23 cellular contexts compared by ENCODE assay signal in genomic region chr15:69200773-69201745, GRCh38. TPM values are rescaled to one million over a fixed set of nuclear protein-coding genes. Genes with fewer than 3 reads are reported as not detected.
A peak's percentile ranks its signal among the peaks of the same experiment; 100 is the strongest.
DNase-seq lines count a peak whose midpoint lies in the region; ATAC-seq and TF ChIP-seq lines count a peak whose summit lies in the region.
"Had no signal": no experiment of that assay in that cellular context is flagged by ENCODE, and none has a peak within 500 bp of the region (broad histone marks: within the 10 kb centered on the region; RNA-seq: fewer than 3 reads in every experiment).

No MANE protein-coding gene starts in this region.

- H4K12ac ChIP-seq in trophoblast cell (ENCODE audit: low read depth, low read length) = no peak overlapping the region

- H3K9me3 ChIP-seq in trophoblast cell (ENCODE audit: insufficient read depth, low read depth, low read length) (no peaks in the 10 kb centered on the region), vagina (no peaks in the 10 kb centered on the region), suprapubic skin (no peaks in the 10 kb centered on the region)
- H3K9me3 ChIP-seq: BLaER1 treated with 17β-estradiol and CSF1 and Interleukin-3, amounts not matched to agents 10 nM and 100 nM; left ventricle myocardium inferior; psoas muscle; tibial nerve had no signal

- TF ChIP-seq CTCF in vagina (IDR thresholded peaks at IDR 0.05) (no peak), suprapubic skin (IDR thresholded peaks at IDR 0.05) (no peak)

- no peak overlapping the region for H2BK120ac ChIP-seq in trophoblast cell (ENCODE audit: insufficient read depth, low read length, poor library complexity)

- no peaks in the 10 kb centered on the region for H3K9me3 Mint-ChIP-seq in activated CD4-positive, alpha-beta T cell treated with anti-CD3 and anti-CD28 coated beads, Interleukin-2, amount 10 ng/mL, durations not matched to agents 24 days and 14 days
- no peaks in the 10 kb centered on the region for H3K9me3 Mint-ChIP-seq in effector memory CD8-positive, alpha-beta T cell
- H3K9me3 Mint-ChIP-seq: activated naive CD4-positive, alpha-beta T cell treated with anti-CD3 and anti-CD28 coated beads for 36 hours; activated T-cell treated with anti-CD3 and anti-CD28 coated beads, Interleukin-2, amount 50 U/mL, for 4 hours; dendritic cell treated with granulocyte-macrophage colony-stimulating factor and Interleukin-4, amounts not matched to agents 40 ng/mL and 50 ng/mL, for 4 days; stimulated activated memory B cell treated with anti-CD40 and anti-IgM and Interleukin-4, amounts not matched to agents 10 μg/mL and 1 μg/mL and 100 μg/mL, for 72 hours had no signal

- H3K23ac ChIP-seq in trophoblast cell (ENCODE audit: low read length) = no peak overlapping the region

- TF ChIP-seq EP300 in suprapubic skin (IDR thresholded peaks at IDR 0.05) = no peak

- H3K36me3 ChIP-seq in trophoblast cell (ENCODE audit: control insufficient read depth in 1 of 2, insufficient read depth in 2 of 2, low read length in 2 of 2) (peaks cover 3 to 4% of the 10 kb centered on the region in 2 experiments), vagina (no peaks in the 10 kb centered on the region), suprapubic skin (peaks cover 2% of the 10 kb centered on the region)
- H3K36me3 ChIP-seq: tibial nerve had no signal

- no peak overlapping the region for H3K27ac Mint-ChIP-seq in activated CD4-positive, alpha-beta T cell treated with anti-CD3 and anti-CD28 coated beads, Interleukin-2, amount 10 ng/mL, durations not matched to agents 24 days and 14 days
- H3K27ac Mint-ChIP-seq in effector memory CD8-positive, alpha-beta T cell = no peak overlapping the region
- H3K27ac Mint-ChIP-seq: activated naive CD4-positive, alpha-beta T cell treated with anti-CD3 and anti-CD28 coated beads for 36 hours; dendritic cell treated with granulocyte-macrophage colony-stimulating factor and Interleukin-4, amounts not matched to agents 40 ng/mL and 50 ng/mL, for 4 days; stimulated activated memory B cell treated with anti-CD40 and anti-IgM and Interleukin-4, amounts not matched to agents 10 μg/mL and 1 μg/mL and 100 μg/mL, for 72 hours had no signal

- no peak for TF ChIP-seq POLR2A in vagina (IDR thresholded peaks at IDR 0.05)
- no peak for TF ChIP-seq POLR2A in suprapubic skin (IDR thresholded peaks at IDR 0.05)

- H3K4me1 ChIP-seq in trophoblast cell (ENCODE audit: control insufficient read depth in 1 of 2, insufficient read depth in 2 of 2, low read length in 2 of 2) = peaks cover 2 to 3% of the 10 kb centered on the region in 2 experiments
- H3K4me1 ChIP-seq in vagina = no peaks in the 10 kb centered on the region
- H3K4me1 ChIP-seq in suprapubic skin = no peaks in the 10 kb centered on the region
- H3K4me1 ChIP-seq: BLaER1 treated with 17β-estradiol and CSF1 and Interleukin-3, amounts not matched to agents 10 nM and 100 nM; psoas muscle; tibial nerve had no signal

- no peaks in the 10 kb centered on the region for H3K4me1 Mint-ChIP-seq in activated CD4-positive, alpha-beta T cell treated with anti-CD3 and anti-CD28 coated beads, Interleukin-2, amount 10 ng/mL, durations not matched to agents 24 days and 14 days
- H3K4me1 Mint-ChIP-seq in effector memory CD8-positive, alpha-beta T cell (ENCODE audit: low read depth in 2 of 2) = no peaks in the 10 kb centered on the region
- H3K4me1 Mint-ChIP-seq: stimulated activated memory B cell treated with anti-CD40 and anti-IgM and Interleukin-4, amounts not matched to agents 10 μg/mL and 1 μg/mL and 100 μg/mL, for 72 hours had no signal

- no peak overlapping the region for H3K18ac ChIP-seq in trophoblast cell (ENCODE audit: low read length)

- no peak overlapping the region for H3K4me3 ChIP-seq in trophoblast cell (ENCODE audit: low read depth, low read length)
- no peak overlapping the region for H3K4me3 ChIP-seq in vagina
- H3K4me3 ChIP-seq in suprapubic skin = no peak overlapping the region
- H3K4me3 ChIP-seq: BLaER1 treated with 17β-estradiol and CSF1 and Interleukin-3, amounts not matched to agents 10 nM and 100 nM; left ventricle myocardium inferior; psoas muscle; skin epidermis; tibial nerve had no signal

- no peak overlapping the region for H2BK12ac ChIP-seq in trophoblast cell (ENCODE audit: low read length)

- DNase-seq in COLO829 (ENCODE audit: low spot score) (peak; percentile 28), NCI-H2029 treated with DMSO at 0.1 percent for 48 hours (lab: John Stamatoyannopoulos, UW) (peak; percentile 3), globus pallidus (ENCODE audit: low spot score) (peak; percentile 50), trophoblast cell (no peak), vagina (ENCODE audit: extremely low spot score in 2 of 2) (no peak), suprapubic skin (ENCODE audit: low spot score in 2 of 2) (no peak)
- DNase-seq in activated CD4-positive, alpha-beta T cell treated with anti-CD3 and anti-CD28 coated beads, Interleukin-2, amount 10 ng/mL, durations not matched to agents 24 days and 14 days = no peak
- no peak for DNase-seq in effector memory CD8-positive, alpha-beta T cell
- DNase-seq: activated naive CD4-positive, alpha-beta T cell treated with anti-CD3 and anti-CD28 coated beads for 36 hours; activated T-cell treated with anti-CD3 and anti-CD28 coated beads, Interleukin-2, amount 50 U/mL, for 4 hours; amniotic stem cell; Calu3; left ventricle myocardium inferior; NCI-H1092 treated with DMSO at 0.1 percent for 48 hours; OCI-M1; psoas muscle had no signal

- no peak overlapping the region for H3K4me3 Mint-ChIP-seq in activated CD4-positive, alpha-beta T cell treated with anti-CD3 and anti-CD28 coated beads, Interleukin-2, amount 10 ng/mL, durations not matched to agents 24 days and 14 days
- H3K4me3 Mint-ChIP-seq in effector memory CD8-positive, alpha-beta T cell = no peak overlapping the region
- H3K4me3 Mint-ChIP-seq: activated naive CD4-positive, alpha-beta T cell treated with anti-CD3 and anti-CD28 coated beads for 36 hours; activated T-cell treated with anti-CD3 and anti-CD28 coated beads, Interleukin-2, amount 50 U/mL, for 4 hours; dendritic cell treated with granulocyte-macrophage colony-stimulating factor and Interleukin-4, amounts not matched to agents 40 ng/mL and 50 ng/mL, for 4 days; stimulated activated memory B cell treated with anti-CD40 and anti-IgM and Interleukin-4, amounts not matched to agents 10 μg/mL and 1 μg/mL and 100 μg/mL, for 72 hours had no signal

- H2AK5ac ChIP-seq in trophoblast cell (ENCODE audit: low read length) = no peak overlapping the region

- peaks cover 5% of the 10 kb centered on the region for H3K27me3 Mint-ChIP-seq in activated CD4-positive, alpha-beta T cell treated with anti-CD3 and anti-CD28 coated beads, Interleukin-2, amount 10 ng/mL, durations not matched to agents 24 days and 14 days
- H3K27me3 Mint-ChIP-seq in effector memory CD8-positive, alpha-beta T cell = no peaks in the 10 kb centered on the region
- H3K27me3 Mint-ChIP-seq: dendritic cell treated with granulocyte-macrophage colony-stimulating factor and Interleukin-4, amounts not matched to agents 40 ng/mL and 50 ng/mL, for 4 days; stimulated activated memory B cell treated with anti-CD40 and anti-IgM and Interleukin-4, amounts not matched to agents 10 μg/mL and 1 μg/mL and 100 μg/mL, for 72 hours had no signal

- no peak overlapping the region for H4K91ac ChIP-seq in trophoblast cell (ENCODE audit: low read depth, low read length)

- no peak overlapping the region for H3K9ac ChIP-seq in trophoblast cell (ENCODE audit: low read length)
- H3K9ac ChIP-seq: BLaER1 treated with 17β-estradiol and CSF1 and Interleukin-3, amounts not matched to agents 10 nM and 100 nM had no signal

- no CpG with 5 or more reads among the region's 1 CpG for WGBS in trophoblast cell (ENCODE audit: extremely low coverage, insufficient coverage, insufficient read length)
- 65% methylated on average over 1 of the region's 1 CpG for WGBS in suprapubic skin

- no peaks in the 10 kb centered on the region for H3K79me1 ChIP-seq in trophoblast cell (ENCODE audit: low read length)

- no peaks in the 10 kb centered on the region for H3K79me2 ChIP-seq in trophoblast cell (ENCODE audit: control insufficient read depth, insufficient read depth, low read length, poor library complexity)

- no peak overlapping the region for H4K8ac ChIP-seq in trophoblast cell (ENCODE audit: low read depth, low read length)

- intact Hi-C loops in activated CD4-positive, alpha-beta T cell treated with anti-CD3 and anti-CD28 coated beads, Interleukin-2, amount 10 ng/mL, durations not matched to agents 24 days and 14 days (cut with micrococcal nuclease) = no loop called here
- intact Hi-C loops in vagina (cut with DNase I) = no loop called here

- H2BK5ac ChIP-seq in trophoblast cell (ENCODE audit: low read depth, low read length, poor library complexity) = no peak overlapping the region

- H3K27me3 ChIP-seq in trophoblast cell (ENCODE audit: insufficient read depth, low read length) (no peaks in the 10 kb centered on the region), vagina (no peaks in the 10 kb centered on the region), suprapubic skin (no peaks in the 10 kb centered on the region)
- H3K27me3 ChIP-seq: BLaER1 treated with 17β-estradiol and CSF1 and Interleukin-3, amounts not matched to agents 10 nM and 100 nM; tibial nerve had no signal

- no peak overlapping the region for H3K14ac ChIP-seq in trophoblast cell (ENCODE audit: low read length)

- no peaks in the 10 kb centered on the region for H3K36me3 Mint-ChIP-seq in activated CD4-positive, alpha-beta T cell treated with anti-CD3 and anti-CD28 coated beads, Interleukin-2, amount 10 ng/mL, durations not matched to agents 24 days and 14 days (ENCODE audit: low read depth)
- H3K36me3 Mint-ChIP-seq in effector memory CD8-positive, alpha-beta T cell (ENCODE audit: insufficient read depth) = no peaks in the 10 kb centered on the region

- ATAC-seq in effector memory CD8-positive, alpha-beta T cell (replicated peaks) = no peak
- ATAC-seq: activated T-cell treated with anti-CD3 and anti-CD28 coated beads, Interleukin-2, amount 50 U/mL, for 4 hours; HepG2; psoas muscle; Right ventricle myocardium inferior; stimulated activated memory B cell treated with anti-CD40 and anti-IgM and Interleukin-4, amounts not matched to agents 10 μg/mL and 1 μg/mL and 100 μg/mL, for 72 hours had no signal

- H3K27ac ChIP-seq in trophoblast cell (ENCODE audit: low read depth, low read length) = peak overlapping the region; percentile 55
- H3K27ac ChIP-seq in vagina = no peak overlapping the region
- no peak overlapping the region for H3K27ac ChIP-seq in suprapubic skin
- H3K27ac ChIP-seq: BLaER1 treated with 17β-estradiol and CSF1 and Interleukin-3, amounts not matched to agents 10 nM and 100 nM; left ventricle myocardium inferior; psoas muscle; skin epidermis; tibial nerve had no signal

- H3K4me2 ChIP-seq in trophoblast cell (ENCODE audit: low read length) = no peak overlapping the region
- H3K4me2 ChIP-seq: BLaER1 treated with 17β-estradiol and CSF1 and Interleukin-3, amounts not matched to agents 10 nM and 100 nM had no signal

- no peak overlapping the region for H3K4ac ChIP-seq in trophoblast cell (ENCODE audit: low read depth, low read length)

- no peak overlapping the region for H2AFZ ChIP-seq in trophoblast cell (ENCODE audit: insufficient read depth, low read length, poor library complexity)

RNA-seq across cellular contexts. Expression of gene GLCE, which starts 40.6 kb away (rescaled TPM):
- 15.8 and 16.5 TPM in 2 replicates for polyA plus RNA-seq in trophoblast cell (2013)
- 2.5 and 3.8 TPM in 2 replicates for total RNA-seq in activated CD4-positive, alpha-beta T cell treated with anti-CD3 and anti-CD28 coated beads, Interleukin-2, amount 10 ng/mL, durations not matched to agents 24 days and 14 days
- total RNA-seq in vagina (16.5 TPM), suprapubic skin (10 to 100 TPM; 16.1 to 18.9 (median 16.9) TPM)

Comparison
In these comparisons a context has a peak if more than half of its experiments do, and no peak if none do; other contexts are left out.
1. DNase-seq: peak in COLO829 (single experiment), NCI-H2029 treated with DMSO at 0.1 percent for 48 hours (single experiment) and globus pallidus (single experiment); none in trophoblast cell (0 of 2), activated CD4-positive, alpha-beta T cell treated with anti-CD3 and anti-CD28 coated beads, Interleukin-2, amount 10 ng/mL, durations not matched to agents 24 days and 14 days (single experiment), vagina (0 of 2), effector memory CD8-positive, alpha-beta T cell (0 of 3) and suprapubic skin (0 of 2).